10 cellular contexts compared by ENCODE assay signal in the genomic region with DNA sequence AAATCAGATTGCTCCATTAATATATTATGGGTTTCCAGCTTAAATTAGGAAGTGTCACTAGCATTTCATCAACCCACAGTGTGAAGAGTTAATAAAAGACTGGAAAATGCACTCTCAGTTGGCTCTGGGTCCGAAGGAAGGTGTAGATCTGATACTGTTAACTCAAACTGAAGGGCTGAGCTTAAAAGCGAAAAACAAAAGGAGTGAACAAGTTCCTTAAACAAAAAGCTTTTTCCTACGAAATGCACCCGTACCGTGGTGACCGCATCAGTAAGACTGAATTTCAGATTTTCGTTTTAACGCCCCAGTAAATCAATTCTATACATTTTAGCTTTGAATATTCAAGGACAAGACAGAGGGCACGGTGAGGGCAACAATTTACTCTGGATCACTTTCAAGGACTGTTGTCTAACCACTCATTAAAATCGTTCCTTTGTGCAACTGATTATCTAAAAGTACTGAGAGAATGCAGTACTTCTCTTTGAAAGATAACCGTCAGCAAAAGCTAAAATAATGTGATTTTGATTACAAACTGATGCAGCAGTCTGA. TPM values are rescaled to one million over a fixed set of nuclear protein-coding genes. Genes with fewer than 3 reads are reported as not detected.
A peak's percentile ranks its signal among the peaks of the same experiment; 100 is the strongest.
DNase-seq lines count a peak whose midpoint lies in the region; ATAC-seq, FAIRE-seq and TF ChIP-seq lines count a peak whose summit lies in the region.
"Had no signal": no experiment of that assay in that cellular context is flagged by ENCODE, and none has a peak within 500 bp of the region (broad histone marks: within the 10 kb centered on the region; RNA-seq: fewer than 3 reads in every experiment).

No MANE protein-coding gene starts in this region.

- H3K4me1 Mint-ChIP-seq in activated T-cell treated with anti-CD3 and anti-CD28 coated beads, Interleukin-2, amount 50 U/mL, for 24 hours (ENCODE audit: low read depth), result peaks cover 64% of the 10 kb centered on the region
- peaks cover 12% of the 10 kb centered on the region for H3K4me1 Mint-ChIP-seq in activated T-helper 17 cell treated with anti-CD3 and anti-CD28 coated beads, Interleukin-2, amount 50 U/mL, for 72 hours

- no peak for ATAC-seq in activated T-helper 17 cell treated with anti-CD3 and anti-CD28 coated beads, Interleukin-2, amount 50 U/mL, for 72 hours (replicated peaks)

- no peaks in the 10 kb centered on the region for H3K9me3 Mint-ChIP-seq in activated T-cell treated with anti-CD3 and anti-CD28 coated beads, Interleukin-2, amount 50 U/mL, for 24 hours
- no peaks in the 10 kb centered on the region for H3K9me3 Mint-ChIP-seq in activated T-helper 17 cell treated with anti-CD3 and anti-CD28 coated beads, Interleukin-2, amount 50 U/mL, for 72 hours

- peak overlapping the region; percentile 66 to 91 for H3K4me3 ChIP-seq in kidney (ENCODE audit: low read length in 2 of 2)
- H3K4me3 ChIP-seq in tibial artery, result peak overlapping the region; percentile 89 to 97

- no peak for FAIRE-seq in kidney (lab: Jason Lieb, UNC)
- FAIRE-seq in H54 (lab: Jason Lieb, UNC), result no peak
- FAIRE-seq: G401.6 had no signal

- peaks cover 0 to 3% of the 10 kb centered on the region in 2 donors for H3K4me1 ChIP-seq in kidney (ENCODE audit: control insufficient read depth in 1 of 2, insufficient read depth in 1 of 2, low read depth in 1 of 2, low read length in 2 of 2)
- peaks cover 0 to 15% (median 7%) of the 10 kb centered on the region in 4 donors for H3K4me1 ChIP-seq in tibial artery

- H3K27me3 ChIP-seq in tibial artery, result no peaks in the 10 kb centered on the region

- peak overlapping the region; percentile 15 to 96 for H3K9ac ChIP-seq in kidney (ENCODE audit: low read length in 2 of 2)

- H3K36me3 Mint-ChIP-seq in activated T-cell treated with anti-CD3 and anti-CD28 coated beads, Interleukin-2, amount 50 U/mL, for 24 hours (ENCODE audit: low read depth), result peaks cover 6% of the 10 kb centered on the region
- peaks cover 6% of the 10 kb centered on the region for H3K36me3 Mint-ChIP-seq in activated T-helper 17 cell treated with anti-CD3 and anti-CD28 coated beads, Interleukin-2, amount 50 U/mL, for 72 hours (ENCODE audit: low read depth)

- no peak for DNase-seq in activated T-cell treated with anti-CD3 and anti-CD28 coated beads, Interleukin-2, amount 50 U/mL, for 24 hours
- DNase-seq in activated T-cell treated with anti-CD3 and anti-CD28 coated beads, Interleukin-2, amount 50 U/mL, for 1 hour, result no peak
- no peak for DNase-seq in kidney
- DNase-seq in tibial artery, result no peak
- no peak for DNase-seq in stimulated activated CD4-positive, alpha-beta T cell treated with anti-CD3 and anti-CD28 coated beads, Interleukin-15, amount 100 ng/mL, for 24 hours
- DNase-seq in H54 (ENCODE audit: insufficient read length, low spot score), result no peak
- no peak for DNase-seq in SKM-1 treated with dmso at 0.1 percent for 144 hours (lab: John Stamatoyannopoulos, UW; ENCODE audit: unreplicated experiment)
- DNase-seq: activated CD8-positive, alpha-beta memory T cell treated with anti-CD3 and anti-CD28 coated beads, Interleukin-2, amount 50 U/mL, for 4 hours had no signal

- H3K9me3 ChIP-seq in kidney (ENCODE audit: control insufficient read depth in 1 of 2, low read length in 2 of 2) (no peaks in the 10 kb centered on the region), tibial artery (no peaks in the 10 kb centered on the region)

- H3K36me3 ChIP-seq in kidney (ENCODE audit: control insufficient read depth in 1 of 2, insufficient read depth in 2 of 2, low read length in 2 of 2) (no peaks in the 10 kb centered on the region), tibial artery (no peaks in the 10 kb centered on the region)

- no peak for TF ChIP-seq CTCF in kidney (IDR thresholded peaks at IDR 0.05; ENCODE audit: borderline replicate concordance, extremely low read depth, insufficient read depth)
- TF ChIP-seq CTCF in tibial artery (IDR thresholded peaks at IDR 0.05), result no peak

- H3K27ac ChIP-seq in kidney (ENCODE audit: low read depth in 2 of 2, low read length in 2 of 2) (no peak overlapping the region), tibial artery (no peak overlapping the region)

- intact Hi-C loops in kidney (cut with DNase I), result no loop called here
- intact Hi-C loops in tibial artery (cut with DNase I; ENCODE audit: low total_unique reads), result loop anchor here (5.0 kb wide), 1 partner anchor 100 kb away; a partner anchor contains a TSS

- H3K27ac Mint-ChIP-seq in activated T-cell treated with anti-CD3 and anti-CD28 coated beads, Interleukin-2, amount 50 U/mL, for 24 hours, result no peak overlapping the region
- H3K27ac Mint-ChIP-seq in activated T-helper 17 cell treated with anti-CD3 and anti-CD28 coated beads, Interleukin-2, amount 50 U/mL, for 72 hours, result no peak overlapping the region

- H3K4me3 Mint-ChIP-seq in activated T-cell treated with anti-CD3 and anti-CD28 coated beads, Interleukin-2, amount 50 U/mL, for 24 hours, result peak overlapping the region; percentile 88
- peak overlapping the region; percentile 97 for H3K4me3 Mint-ChIP-seq in activated T-helper 17 cell treated with anti-CD3 and anti-CD28 coated beads, Interleukin-2, amount 50 U/mL, for 72 hours

- no peak for TF ChIP-seq POLR2A in H54 (IDR thresholded peaks at IDR 0.05; ENCODE audit: low read depth, low read length)

- H3K27me3 Mint-ChIP-seq in activated T-cell treated with anti-CD3 and anti-CD28 coated beads, Interleukin-2, amount 50 U/mL, for 24 hours, result peaks cover 45% of the 10 kb centered on the region
- peaks cover 13% of the 10 kb centered on the region for H3K27me3 Mint-ChIP-seq in activated T-helper 17 cell treated with anti-CD3 and anti-CD28 coated beads, Interleukin-2, amount 50 U/mL, for 72 hours

RNA-seq across cellular contexts. Expression of a gene that starts 1.9 kb away (rescaled TPM):
- 1 to 10 TPM; 2.3 to 6.0 TPM for total RNA-seq in activated T-helper 17 cell treated with anti-CD3 and anti-CD28 coated beads, Interleukin-2, amount 50 U/mL, for 72 hours
- 9.2 TPM for total RNA-seq in kidney
- 2.3 TPM for polyA plus RNA-seq in kidney (ENCODE audit: insufficient read depth, low read depth, low replicate concordance)
